Comparison of ENCODE assay signal across 1 cellular context in the genomic region with DNA sequence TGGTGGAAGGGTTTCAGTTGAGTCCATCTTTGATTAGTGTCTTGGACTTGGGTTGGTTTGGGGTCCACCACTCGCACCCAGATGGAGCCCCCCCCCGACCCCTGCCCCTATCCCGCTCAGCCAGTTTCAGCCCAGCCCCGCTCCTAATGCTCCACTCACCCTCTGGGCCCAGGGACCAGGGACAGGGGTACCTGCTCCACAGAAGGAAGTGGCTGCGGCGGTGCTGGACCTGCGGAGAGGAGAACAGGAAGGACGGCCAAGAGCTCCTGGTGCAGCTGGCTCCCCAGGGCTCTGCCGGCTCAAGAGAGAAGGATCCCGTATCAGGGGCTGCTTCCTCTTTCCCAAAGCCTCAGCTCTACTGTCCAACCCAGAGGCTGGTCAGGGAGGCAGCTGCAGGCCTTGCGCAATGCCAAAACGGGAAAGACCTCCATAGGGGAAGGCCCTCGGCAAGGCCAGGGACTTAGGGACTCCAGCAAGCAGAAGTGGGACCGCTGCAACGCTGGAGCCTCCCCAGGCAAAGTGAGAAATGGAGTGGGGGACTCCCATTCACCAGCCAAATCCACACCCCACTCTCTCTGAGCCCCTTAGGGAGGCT.
TF ChIP-seq lines count a peak whose summit lies in the region.

A gene (minus strand): TSS at position 322 of the 595 bp plus-strand sequence. CDS start 5,472 bp downstream, outside the sequence.

TF ChIP-seq in H1, 55 proteins besides CTCF, POLR2A, EP300 and RAD21:
- TF ChIP-seq CEBPB (IDR thresholded peaks at IDR 0.05; ENCODE audit: low read depth, low read length): 0 out of 2 replicates have a peak, but pooled peaks have one; percentile 15
- no peak for TF ChIP-seq CHD2 (IDR thresholded peaks at IDR 0.05; ENCODE audit: low read length)
